ENCODE assay signal across 14 cellular contexts in the genomic region with DNA sequence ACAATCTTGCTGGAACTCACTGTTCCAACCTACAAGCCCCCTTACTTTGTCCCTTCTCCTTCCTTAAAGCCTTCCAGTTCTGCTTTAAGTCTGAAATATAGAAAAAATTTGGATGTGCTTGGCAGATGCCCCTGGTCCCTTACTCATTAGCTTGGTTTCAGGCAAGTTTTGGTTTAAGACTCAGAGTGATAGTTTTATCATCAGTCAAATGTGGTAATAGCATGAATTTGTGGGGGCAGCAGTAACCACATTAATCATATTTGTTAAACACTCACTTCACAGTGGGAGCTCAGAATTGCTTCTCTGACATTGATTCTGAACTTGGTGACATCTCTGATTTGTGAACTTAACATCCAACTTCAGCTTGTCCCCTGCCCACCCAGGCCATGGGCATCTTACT. TPM values are rescaled to one million over a fixed set of nuclear protein-coding genes. Genes with fewer than 3 reads are reported as not detected.
DNase-seq lines count a peak whose midpoint lies in the region; ATAC-seq lines count a peak whose summit lies in the region.
"Had no signal": no experiment of that assay in that cellular context is flagged by ENCODE, and none has a peak within 500 bp of the region (broad histone marks: within the 10 kb centered on the region; RNA-seq: fewer than 3 reads in every experiment).

No MANE protein-coding gene starts in this region.

- peaks cover 26% of the 10 kb centered on the region for H3K27me3 Mint-ChIP-seq in activated T-cell treated with anti-CD3 and anti-CD28 coated beads, Interleukin-2, amount 50 U/mL, for 4 hours (ENCODE audit: low read depth)
- H3K27me3 Mint-ChIP-seq in activated T-helper 17 cell treated with anti-CD3 and anti-CD28 coated beads, Interleukin-2, amount 50 U/mL, for 72 hours: peaks cover 41% of the 10 kb centered on the region

- H3K4me1 Mint-ChIP-seq in activated T-cell treated with anti-CD3 and anti-CD28 coated beads, Interleukin-2, amount 50 U/mL, for 4 hours (ENCODE audit: low read depth): no peaks in the 10 kb centered on the region
- no peaks in the 10 kb centered on the region for H3K4me1 Mint-ChIP-seq in activated T-helper 17 cell treated with anti-CD3 and anti-CD28 coated beads, Interleukin-2, amount 50 U/mL, for 72 hours
- H3K4me1 Mint-ChIP-seq in stimulated activated effector memory CD8-positive, alpha-beta T cell treated with anti-CD3 and anti-CD28 coated beads, Interleukin-12 subunit alpha, Interleukin-12 subunit beta, amount 100 ng/mL, for 72 hours: no peaks in the 10 kb centered on the region
- H3K4me1 Mint-ChIP-seq: B cell, H9 had no signal

- H3K36me3 Mint-ChIP-seq in activated T-cell treated with anti-CD3 and anti-CD28 coated beads, Interleukin-2, amount 50 U/mL, for 4 hours (ENCODE audit: insufficient read depth): no peaks in the 10 kb centered on the region
- H3K36me3 Mint-ChIP-seq in activated T-helper 17 cell treated with anti-CD3 and anti-CD28 coated beads, Interleukin-2, amount 50 U/mL, for 72 hours (ENCODE audit: low read depth): no peaks in the 10 kb centered on the region
- H3K36me3 Mint-ChIP-seq in stimulated activated effector memory CD8-positive, alpha-beta T cell treated with anti-CD3 and anti-CD28 coated beads, Interleukin-12 subunit alpha, Interleukin-12 subunit beta, amount 100 ng/mL, for 72 hours: no peaks in the 10 kb centered on the region

- peak; percentile 87 to 94 for ATAC-seq in activated T-cell treated with anti-CD3 and anti-CD28 coated beads, Interleukin-2, amount 50 U/mL, for 4 hours
- ATAC-seq in HG03354 (IDR thresholded peaks at IDR 0.05; ENCODE audit: poor library complexity, severe bottlenecking, unreplicated experiment) (peak; percentile 74), GM19467 (IDR thresholded peaks at IDR 0.05; ENCODE audit: unreplicated experiment) (no peak), HG03342 (IDR thresholded peaks at IDR 0.05; ENCODE audit: unreplicated experiment) (no peak)
- peak; percentile 90 for ATAC-seq in activated T-helper 17 cell treated with anti-CD3 and anti-CD28 coated beads, Interleukin-2, amount 50 U/mL, for 72 hours (replicated peaks)
- ATAC-seq in stimulated activated effector memory CD8-positive, alpha-beta T cell treated with anti-CD3 and anti-CD28 coated beads, Interleukin-12 subunit alpha, Interleukin-12 subunit beta, amount 100 ng/mL, for 72 hours: peak; percentile 90

- H3K4me3 Mint-ChIP-seq in activated T-cell treated with anti-CD3 and anti-CD28 coated beads, Interleukin-2, amount 50 U/mL, for 4 hours: no peak overlapping the region
- no peak overlapping the region for H3K4me3 Mint-ChIP-seq in activated T-helper 17 cell treated with anti-CD3 and anti-CD28 coated beads, Interleukin-2, amount 50 U/mL, for 72 hours
- no peak overlapping the region for H3K4me3 Mint-ChIP-seq in stimulated activated effector memory CD8-positive, alpha-beta T cell treated with anti-CD3 and anti-CD28 coated beads, Interleukin-12 subunit alpha, Interleukin-12 subunit beta, amount 100 ng/mL, for 72 hours
- H3K4me3 Mint-ChIP-seq: B cell; CD4-positive, alpha-beta T cell; H9 had no signal

- H3K9me3 Mint-ChIP-seq in activated T-cell treated with anti-CD3 and anti-CD28 coated beads, Interleukin-2, amount 50 U/mL, for 4 hours: peaks cover 3% of the 10 kb centered on the region
- no peaks in the 10 kb centered on the region for H3K9me3 Mint-ChIP-seq in activated T-helper 17 cell treated with anti-CD3 and anti-CD28 coated beads, Interleukin-2, amount 50 U/mL, for 72 hours
- no peaks in the 10 kb centered on the region for H3K9me3 Mint-ChIP-seq in stimulated activated effector memory CD8-positive, alpha-beta T cell treated with anti-CD3 and anti-CD28 coated beads, Interleukin-12 subunit alpha, Interleukin-12 subunit beta, amount 100 ng/mL, for 72 hours
- H3K9me3 Mint-ChIP-seq: CD4-positive, alpha-beta T cell had no signal

- DNase-seq in activated T-cell treated with anti-CD3 and anti-CD28 coated beads, Interleukin-2, amount 50 U/mL, for 4 hours: no peak
- no peak for DNase-seq in activated T-cell treated with anti-CD3 and anti-CD28 coated beads, Interleukin-2, amount 50 U/mL, for 1 hour
- no peak for DNase-seq in stimulated activated effector memory CD8-positive, alpha-beta T cell treated with anti-CD3 and anti-CD28 coated beads, Interleukin-12 subunit alpha, Interleukin-12 subunit beta, amount 100 ng/mL, for 72 hours (ENCODE audit: low spot score in 2 of 2)
- DNase-seq: C1 segment of cervical spinal cord; CD4-positive, alpha-beta T cell; DMS79; GOT3; H9 had no signal

- no peak overlapping the region for H3K27ac Mint-ChIP-seq in activated T-helper 17 cell treated with anti-CD3 and anti-CD28 coated beads, Interleukin-2, amount 50 U/mL, for 72 hours
- H3K27ac Mint-ChIP-seq in stimulated activated effector memory CD8-positive, alpha-beta T cell treated with anti-CD3 and anti-CD28 coated beads, Interleukin-12 subunit alpha, Interleukin-12 subunit beta, amount 100 ng/mL, for 72 hours: no peak overlapping the region
- H3K27ac Mint-ChIP-seq: B cell; CD4-positive, alpha-beta T cell; H9 had no signal

RNA-seq across cellular contexts. Expression of a gene that starts 58.3 kb away (rescaled TPM):
- total RNA-seq in activated T-cell treated with anti-CD3 and anti-CD28 coated beads, Interleukin-2, amount 50 U/mL, for 4 hours: under 1 TPM; 0.24 to 0.47 (median 0.40) TPM
- not detected for total RNA-seq in activated T-helper 17 cell treated with anti-CD3 and anti-CD28 coated beads, Interleukin-2, amount 50 U/mL, for 72 hours
- total RNA-seq: B cell; CD4-positive, alpha-beta T cell; G401 had no signal

Comparison
In these comparisons a context has a peak if more than half of its experiments do, and no peak if none do; other contexts are left out.
1. ATAC-seq: peak in activated T-cell treated with anti-CD3 and anti-CD28 coated beads, Interleukin-2, amount 50 U/mL, for 4 hours (2 of 2), HG03354 (single experiment), activated T-helper 17 cell treated with anti-CD3 and anti-CD28 coated beads, Interleukin-2, amount 50 U/mL, for 72 hours (single experiment) and stimulated activated effector memory CD8-positive, alpha-beta T cell treated with anti-CD3 and anti-CD28 coated beads, Interleukin-12 subunit alpha, Interleukin-12 subunit beta, amount 100 ng/mL, for 72 hours (single experiment); none in GM19467 (single experiment) and HG03342 (single experiment).